3 cellular contexts compared by ENCODE assay signal in the genomic region with DNA sequence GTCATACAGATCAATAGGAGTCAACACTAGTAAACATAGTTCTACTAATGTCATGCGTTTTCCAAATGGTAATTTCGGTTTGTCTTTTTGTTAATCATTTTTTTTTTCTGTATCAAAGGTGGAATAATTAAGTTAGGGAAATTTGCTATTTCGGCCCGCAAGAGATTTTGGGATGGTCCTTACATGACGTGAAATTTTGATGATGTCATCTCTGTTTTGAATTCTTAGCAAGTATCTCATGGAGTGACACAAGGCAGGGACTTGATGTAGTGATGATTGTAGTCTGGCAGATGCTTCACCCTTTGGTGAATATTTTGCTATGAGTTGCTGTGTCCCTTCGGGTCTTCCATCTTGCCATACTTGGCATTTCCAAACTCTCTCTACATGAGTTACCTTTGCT.
TF ChIP-seq lines count a peak whose summit lies in the region.

No MANE protein-coding gene starts in this region.

TF ChIP-seq in HepG2, 621 proteins besides CTCF, POLR2A, EP300 and RAD21:
- TF ChIP-seq CREB1 (IDR thresholded peaks at IDR 0.05) (peak; percentile 85), CREB1 (CRISPR knock-in tag; IDR thresholded peaks at IDR 0.05) (no peak), ATF7 (IDR thresholded peaks at IDR 0.05) (peak; percentile 92), ATF7 (CRISPR knock-in tag; IDR thresholded peaks at IDR 0.05) (no peak)
- TF ChIP-seq, protein P1, sequence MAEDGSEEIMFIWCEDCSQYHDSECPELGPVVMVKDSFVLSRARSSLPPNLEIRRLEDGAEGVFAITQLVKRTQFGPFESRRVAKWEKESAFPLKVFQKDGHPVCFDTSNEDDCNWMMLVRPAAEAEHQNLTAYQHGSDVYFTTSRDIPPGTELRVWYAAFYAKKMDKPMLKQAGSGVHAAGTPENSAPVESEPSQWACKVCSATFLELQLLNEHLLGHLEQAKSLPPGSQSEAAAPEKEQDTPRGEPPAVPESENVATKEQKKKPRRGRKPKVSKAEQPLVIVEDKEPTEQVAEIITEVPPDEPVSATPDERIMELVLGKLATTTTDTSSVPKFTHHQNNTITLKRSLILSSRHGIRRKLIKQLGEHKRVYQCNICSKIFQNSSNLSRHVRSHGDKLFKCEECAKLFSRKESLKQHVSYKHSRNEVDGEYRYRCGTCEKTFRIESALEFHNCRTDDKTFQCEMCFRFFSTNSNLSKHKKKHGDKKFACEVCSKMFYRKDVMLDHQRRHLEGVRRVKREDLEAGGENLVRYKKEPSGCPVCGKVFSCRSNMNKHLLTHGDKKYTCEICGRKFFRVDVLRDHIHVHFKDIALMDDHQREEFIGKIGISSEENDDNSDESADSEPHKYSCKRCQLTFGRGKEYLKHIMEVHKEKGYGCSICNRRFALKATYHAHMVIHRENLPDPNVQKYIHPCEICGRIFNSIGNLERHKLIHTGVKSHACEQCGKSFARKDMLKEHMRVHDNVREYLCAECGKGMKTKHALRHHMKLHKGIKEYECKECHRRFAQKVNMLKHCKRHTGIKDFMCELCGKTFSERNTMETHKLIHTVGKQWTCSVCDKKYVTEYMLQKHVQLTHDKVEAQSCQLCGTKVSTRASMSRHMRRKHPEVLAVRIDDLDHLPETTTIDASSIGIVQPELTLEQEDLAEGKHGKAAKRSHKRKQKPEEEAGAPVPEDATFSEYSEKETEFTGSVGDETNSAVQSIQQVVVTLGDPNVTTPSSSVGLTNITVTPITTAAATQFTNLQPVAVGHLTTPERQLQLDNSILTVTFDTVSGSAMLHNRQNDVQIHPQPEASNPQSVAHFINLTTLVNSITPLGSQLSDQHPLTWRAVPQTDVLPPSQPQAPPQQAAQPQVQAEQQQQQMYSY (CRISPR knock-in tag; IDR thresholded peaks at IDR 0.05): no peak
TF ChIP-seq in HepG2: peak in this region for 2.

TF ChIP-seq in K562, 482 proteins besides CTCF, POLR2A, EP300 and RAD21:
- TF ChIP-seq, protein P2, sequence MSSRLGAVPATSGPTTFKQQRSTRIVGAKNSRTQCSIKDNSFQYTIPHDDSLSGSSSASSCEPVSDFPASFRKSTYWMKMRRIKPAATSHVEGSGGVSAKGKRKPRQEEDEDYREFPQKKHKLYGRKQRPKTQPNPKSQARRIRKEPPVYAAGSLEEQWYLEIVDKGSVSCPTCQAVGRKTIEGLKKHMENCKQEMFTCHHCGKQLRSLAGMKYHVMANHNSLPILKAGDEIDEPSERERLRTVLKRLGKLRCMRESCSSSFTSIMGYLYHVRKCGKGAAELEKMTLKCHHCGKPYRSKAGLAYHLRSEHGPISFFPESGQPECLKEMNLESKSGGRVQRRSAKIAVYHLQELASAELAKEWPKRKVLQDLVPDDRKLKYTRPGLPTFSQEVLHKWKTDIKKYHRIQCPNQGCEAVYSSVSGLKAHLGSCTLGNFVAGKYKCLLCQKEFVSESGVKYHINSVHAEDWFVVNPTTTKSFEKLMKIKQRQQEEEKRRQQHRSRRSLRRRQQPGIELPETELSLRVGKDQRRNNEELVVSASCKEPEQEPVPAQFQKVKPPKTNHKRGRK (tag; IDR thresholded peaks at IDR 0.05): no peak
- TF ChIP-seq ATF2 (CRISPR knock-in tag; IDR thresholded peaks at IDR 0.05) (no peak), SAFB2 (IDR thresholded peaks at IDR 0.05; ENCODE audit: borderline replicate concordance, low read depth, low read length, severe bottlenecking) (no peak), ATF3 (IDR thresholded peaks at IDR 0.05) (peak; percentile 10; the same call in 1 of the 2 replicates), ATF3 (CRISPR knock-in tag; conservative IDR thresholded peaks at IDR 0.05) (no peak), ZFP1 (CRISPR knock-in tag; IDR thresholded peaks at IDR 0.05) (no peak)

TF ChIP-seq in endothelial cell of umbilical vein, 7 proteins besides CTCF, POLR2A, EP300 and RAD21:
- TF ChIP-seq EZH2 (IDR thresholded peaks at IDR 0.05; ENCODE audit: borderline replicate concordance, low read depth, low read length, severe bottlenecking): no peak
- peak; percentile 7 for TF ChIP-seq JUN (IDR thresholded peaks at IDR 0.05; ENCODE audit: borderline replicate concordance, insufficient read depth, insufficient read length, low read depth)
